16 cellular contexts compared by ENCODE assay signal in genomic region chr13:40146586-40147240, GRCh38.
DNase-seq lines count a peak whose midpoint lies in the region; ATAC-seq lines count a peak whose summit lies in the region.
"Had no signal": no experiment of that assay in that cellular context is flagged by ENCODE, and none has a peak within 500 bp of the region (broad histone marks: within the 10 kb centered on the region; RNA-seq: fewer than 3 reads in every experiment).

No MANE protein-coding gene starts in this region.

- ATAC-seq in activated CD4-positive, CD25-positive, alpha-beta regulatory T cell treated with anti-CD3 and anti-CD28 coated beads, Interleukin-2, amount 50 U/mL, for 24 hours = peak; percentile 27 to 35
- ATAC-seq in T-cell (replicated peaks in 1 of 4) = peak in 3 of 4 experiments; percentile 44 to 77 (median 61)
- no peak for ATAC-seq in GM21360 (IDR thresholded peaks at IDR 0.05; ENCODE audit: unreplicated experiment)
- no peak for ATAC-seq in GM18867 (IDR thresholded peaks at IDR 0.05; ENCODE audit: unreplicated experiment)
- ATAC-seq: left colon; natural killer cell treated with Interleukin-12 subunit alpha and Interleukin-12 subunit beta and Interleukin-15 and Interleukin-18, amount 100 ng/mL, for 72 hours had no signal

- H3K4me1 Mint-ChIP-seq in T-cell = peaks cover 58 to 68% (median 65%) of the 10 kb centered on the region in 3 donors

- H3K4me3 Mint-ChIP-seq in T-cell = peak overlapping the region in 1 of 3 donors; percentile 49
- H3K4me3 Mint-ChIP-seq: natural killer cell treated with Interleukin-12 subunit alpha and Interleukin-12 subunit beta and Interleukin-15 and Interleukin-18, amount 100 ng/mL, for 72 hours had no signal

- CTCF ChIA-PET in T-cell (lab: Charles Lee) = no interaction called here

- no peak for DNase-seq in activated CD4-positive, CD25-positive, alpha-beta regulatory T cell (lab: John Stamatoyannopoulos, UW)
- DNase-seq in T-cell (peak in 3 of 34 experiments; percentile 17 to 30 (median 19)), amniotic epithelial cell (ENCODE audit: low read depth) (peak; percentile 70), nucleus accumbens (lab: John Stamatoyannopoulos, UW) (no peak)
- DNase-seq in stimulated activated CD4-positive, alpha-beta T cell treated with anti-CD3 and anti-CD28 coated beads, Interleukin-2, amount 100 ng/mL, for 4 hours (ENCODE audit: low read depth) = peak; percentile 4
- DNase-seq: effector CD8-positive, alpha-beta T cell; head of caudate nucleus; left colon; NCI-H2081; NK-92 treated with Interleukin-12 subunit alpha and Interleukin-12 subunit beta, amount 100 ng/mL, for 24 hours; sigmoid colon; transverse colon had no signal

- no peaks in the 10 kb centered on the region for H3K9me3 Mint-ChIP-seq in T-cell
- H3K9me3 Mint-ChIP-seq: natural killer cell treated with Interleukin-12 subunit alpha and Interleukin-12 subunit beta and Interleukin-15 and Interleukin-18, amount 100 ng/mL, for 72 hours had no signal

- H3K36me3 Mint-ChIP-seq in T-cell = no peaks in the 10 kb centered on the region
- H3K36me3 Mint-ChIP-seq: natural killer cell treated with Interleukin-12 subunit alpha and Interleukin-12 subunit beta and Interleukin-15 and Interleukin-18, amount 100 ng/mL, for 72 hours had no signal

- peak overlapping the region; percentile 65 to 86 for H3K27ac Mint-ChIP-seq in T-cell

- POLR2A ChIA-PET in T-cell (lab: Charles Lee) = interaction anchor here in 1 of 2 donors (1.2 kb wide), 1 partner anchor 13 kb away, joined by 4 read pairs; no protein-coding TSS in a partner anchor

- no peaks in the 10 kb centered on the region for H3K27me3 Mint-ChIP-seq in T-cell

Comparison
In these comparisons a context has a peak if more than half of its experiments do, and no peak if none do; other contexts are left out.
1. ATAC-seq: peak in activated CD4-positive, CD25-positive, alpha-beta regulatory T cell treated with anti-CD3 and anti-CD28 coated beads, Interleukin-2, amount 50 U/mL, for 24 hours (2 of 2) and T-cell (3 of 4); none in GM21360 (single experiment) and GM18867 (single experiment).
2. DNase-seq: peak in amniotic epithelial cell (single experiment) and stimulated activated CD4-positive, alpha-beta T cell treated with anti-CD3 and anti-CD28 coated beads, Interleukin-2, amount 100 ng/mL, for 4 hours (single experiment); none in activated CD4-positive, CD25-positive, alpha-beta regulatory T cell (0 of 4) and nucleus accumbens (0 of 56).